16 cellular contexts compared by ENCODE assay signal in genomic region chr5:160441352-160441781, GRCh38. TPM values are rescaled to one million over a fixed set of nuclear protein-coding genes. Genes with fewer than 3 reads are reported as not detected.
DNase-seq lines count a peak whose midpoint lies in the region; ATAC-seq, FAIRE-seq and TF ChIP-seq lines count a peak whose summit lies in the region.
"Had no signal": no experiment of that assay in that cellular context is flagged by ENCODE, and none has a peak within 500 bp of the region (broad histone marks: within the 10 kb centered on the region; RNA-seq: fewer than 3 reads in every experiment).

No MANE protein-coding gene starts in this region.

- no TSS peak for BruUV-seq in GM12878 (replicated peaks; lab: Mats Ljungman, UMichigan)
- no TSS peak for BruUV-seq in PC-9 (replicated peaks; lab: Mats Ljungman, UMichigan)

- no peak overlapping the region for H3K4me3 Mint-ChIP-seq in CD4-positive, alpha-beta memory T cell
- H3K4me3 Mint-ChIP-seq: H9 had no signal

- peak; percentile 13 for ATAC-seq in GM21367 (IDR thresholded peaks at IDR 0.05; ENCODE audit: unreplicated experiment)
- ATAC-seq in HG03108 (IDR thresholded peaks at IDR 0.05; ENCODE audit: unreplicated experiment): peak; percentile 32
- ATAC-seq in GM12878: no peak; the same call in 2 of the 3 replicates
- ATAC-seq: SK-N-SH treated with all-trans-retinoic acid at 6 μM for 48 hours had no signal

- no peak overlapping the region for H3K27ac Mint-ChIP-seq in CD4-positive, alpha-beta memory T cell

- no peak for TF ChIP-seq RAD21 in GM12878 (IDR thresholded peaks at IDR 0.05; ENCODE audit: insufficient read depth, low read depth, low read length)

- peak; percentile 55 for DNase-seq in NK-92 treated with Interleukin-12 subunit alpha and Interleukin-12 subunit beta, amount 100 ng/mL, for 24 hours (lab: John Stamatoyannopoulos, UW)
- DNase-seq in NK-92 (lab: John Stamatoyannopoulos, UW; ENCODE audit: unreplicated experiment) (no peak), GM12878 (ENCODE audit: low read depth, low spot score) (peak; percentile 68), tibial nerve (ENCODE audit: low spot score in 2 of 2) (no peak), PC-9 (no peak)
- DNase-seq in CD4-positive, alpha-beta memory T cell: no peak
- DNase-seq: 8988T; activated CD4-positive, alpha-beta T cell treated with anti-CD3 and anti-CD28 coated beads, Interleukin-2, amount 50 U/mL, for 48 hours; H9; NCI-H1694 had no signal

- no peak for TF ChIP-seq POLR2A in GM12878 (IDR thresholded peaks at IDR 0.05; ENCODE audit: low read depth, low read length)
- no peak for TF ChIP-seq POLR2A in tibial nerve (IDR thresholded peaks at IDR 0.05)

- H3K27me3 ChIP-seq in GM12878 (replicated peaks in 1 of 2; ENCODE audit: control insufficient read depth in 2 of 2, insufficient read depth in 2 of 2, low read length in 1 of 2) (no peaks in the 10 kb centered on the region), tibial nerve (no peaks in the 10 kb centered on the region), PC-9 (ENCODE audit: insufficient read depth, low read depth) (no peaks in the 10 kb centered on the region)
- no peaks in the 10 kb centered on the region for H3K27me3 ChIP-seq in CD4-positive, alpha-beta memory T cell (ENCODE audit: insufficient read depth, low read length)
- H3K27me3 ChIP-seq: right atrium auricular region had no signal

- peak overlapping the region; percentile 63 for H3K4me2 ChIP-seq in GM12878 (ENCODE audit: control insufficient read depth, insufficient read depth)
- no peak overlapping the region for H3K4me2 ChIP-seq in PC-9

- H3K4me1 ChIP-seq in GM12878 (ENCODE audit: control insufficient read depth, insufficient read depth, low read length) (peaks cover 53% of the 10 kb centered on the region), tibial nerve (peaks cover 0 to 31% (median 3%) of the 10 kb centered on the region in 4 donors), PC-9 (replicated peaks; ENCODE audit: insufficient read depth) (peaks cover 6% of the 10 kb centered on the region; the same call in 1 of the 2 replicates)
- H3K4me1 ChIP-seq in CD4-positive, alpha-beta memory T cell (ENCODE audit: insufficient read depth, low read length): peaks cover 10% of the 10 kb centered on the region

- RAD21 ChIA-PET in GM12878 (lab: Charles Lee; ENCODE audit: unreplicated experiment): interaction anchor here (0.8 to 7.8 kb wide), 12 partner anchors 12 to 519 kb away, joined by 3 to 329 read pairs (median 26); partner anchors contain the start of genes PTTG1 and SLU7

- H2AFZ ChIP-seq in GM12878 (ENCODE audit: control insufficient read depth, low read depth, low read length): peak overlapping the region; percentile 56
- no peak overlapping the region for H2AFZ ChIP-seq in PC-9

- peaks cover 8 to 23% (median 13%) of the 10 kb centered on the region in 4 donors for H3K4me1 Mint-ChIP-seq in CD4-positive, alpha-beta memory T cell

- no peaks in the 10 kb centered on the region for H3K27me3 Mint-ChIP-seq in CD4-positive, alpha-beta memory T cell

- H3K36me3 Mint-ChIP-seq in CD4-positive, alpha-beta memory T cell: peaks cover 0 to 2% of the 10 kb centered on the region in 2 donors

- SMC1A ChIA-PET in GM12878 (lab: Charles Lee; ENCODE audit: uncharacterized antibody, unreplicated experiment): interaction anchor here (1.1 to 7.8 kb wide), 9 partner anchors 12 to 402 kb away, joined by 4 to 511 read pairs (median 33); partner anchors contain the start of genes PTTG1 and SLU7

- H3K36me3 ChIP-seq in GM12878 (ENCODE audit: control insufficient read depth in 2 of 2, insufficient read depth in 2 of 2, low read length in 1 of 2): no peaks in the 10 kb centered on the region
- H3K36me3 ChIP-seq in tibial nerve: no peaks in the 10 kb centered on the region
- no peaks in the 10 kb centered on the region for H3K36me3 ChIP-seq in CD4-positive, alpha-beta memory T cell (ENCODE audit: insufficient read depth, low read length)
- H3K36me3 ChIP-seq in PC-9 (ENCODE audit: low read depth): no peaks in the 10 kb centered on the region
- H3K36me3 ChIP-seq: right atrium auricular region had no signal

- no peaks in the 10 kb centered on the region for H3K9me2 ChIP-seq in PC-9 (ENCODE audit: insufficient read depth)

- H3F3A ChIP-seq in PC-9 (ENCODE audit: insufficient read depth, low read depth): no peaks in the 10 kb centered on the region

- POLR2A ChIA-PET in GM12878 (lab: Charles Lee) (interaction anchor here (0.6 to 7.8 kb wide), 14 partner anchors 11 to 1569 kb away, joined by 4 to 156 read pairs (median 8); partner anchors contain the start of genes PTTG1 and SLU7), PC-9 (lab: Charles Lee; ENCODE audit: unreplicated experiment) (no interaction called here)
- POLR2A ChIA-PET in CD4-positive, alpha-beta memory T cell (lab: Charles Lee; ENCODE audit: partially characterized antibody): interaction anchor here (1.9 to 3.7 kb wide), 2 partner anchors 23 kb away, joined by 6 to 32 read pairs; partner anchors contain the start of gene SLU7

- H3K27ac ChIP-seq in GM12878 (ENCODE audit: control insufficient read depth, insufficient read depth): peak overlapping the region; percentile 81
- peak overlapping the region in 2 of 4 donors; percentile 35 to 42 for H3K27ac ChIP-seq in tibial nerve
- H3K27ac ChIP-seq in CD4-positive, alpha-beta memory T cell (ENCODE audit: low read depth, low read length): no peak overlapping the region
- no peak overlapping the region for H3K27ac ChIP-seq in PC-9
- H3K27ac ChIP-seq: coronary artery, right atrium auricular region had no signal

- H3K9me3 ChIP-seq in GM12878 (replicated peaks; ENCODE audit: control insufficient read depth, insufficient read depth, low read length): peaks cover 3% of the 10 kb centered on the region
- no peaks in the 10 kb centered on the region for H3K9me3 ChIP-seq in tibial nerve
- H3K9me3 ChIP-seq in CD4-positive, alpha-beta memory T cell (ENCODE audit: control insufficient read depth in 1 of 2, low read length in 2 of 2): no peaks in the 10 kb centered on the region
- H3K9me3 ChIP-seq in PC-9 (ENCODE audit: insufficient read depth, low read depth): no peaks in the 10 kb centered on the region
- H3K9me3 ChIP-seq: right atrium auricular region had no signal

- in situ Hi-C loops in GM12878 (cut with MboI): no loop called here

- intact Hi-C loops in GM12878 (cut with micrococcal nuclease; ENCODE audit: unreplicated experiment) (no loop called here), PC-9 (cut with micrococcal nuclease; ENCODE audit: unreplicated experiment) (no loop called here)
- intact Hi-C loops in CD4-positive, alpha-beta memory T cell (cut with micrococcal nuclease): no loop called here

- no peaks in the 10 kb centered on the region for H4K20me1 ChIP-seq in GM12878 (ENCODE audit: control insufficient read depth, insufficient read depth)
- H4K20me1 ChIP-seq in PC-9 (ENCODE audit: insufficient read depth): no peaks in the 10 kb centered on the region

- 0 out of 2 replicates have a peak overlapping the region, but pooled peaks have one; percentile 30 for H3K9ac ChIP-seq in GM12878 (ENCODE audit: control insufficient read depth, insufficient read depth, low read length)

- H3K4me3 ChIP-seq in GM12878 (no peak overlapping the region), tibial nerve (no peak overlapping the region), PC-9 (no peak overlapping the region)
- H3K4me3 ChIP-seq in CD4-positive, alpha-beta memory T cell (ENCODE audit: low read length in 2 of 2): no peak overlapping the region
- H3K4me3 ChIP-seq: coronary artery, right atrium auricular region had no signal

- CTCF ChIA-PET in GM12878 (lab: Yijun Ruan, JAX): interaction anchor here (0.9 to 7.7 kb wide), 9 partner anchors 8 to 69 kb away, joined by 4 to 235 read pairs (median 127); partner anchors contain the start of genes PTTG1 and SLU7
- CTCF ChIA-PET in CD4-positive, alpha-beta memory T cell (lab: Charles Lee; ENCODE audit: partially characterized antibody): interaction anchor here (1.0 to 6.3 kb wide), 11 partner anchors 7 to 68 kb away, joined by 3 to 239 read pairs (median 23); partner anchors contain the start of genes PTTG1 and SLU7
- CTCF ChIA-PET in PC-9 (lab: Charles Lee): interaction anchor here (0.5 kb wide), 1 partner anchor 22 kb away, joined by 4 read pairs; the partner anchor contains the start of gene SLU7

- FAIRE-seq in GM12878 (lab: Jason Lieb, UNC): no peak
- FAIRE-seq: D721Med had no signal

- 0% methylated on average over 1 of the region's 1 CpG for WGBS in GM12878 (ENCODE audit: insufficient coverage, insufficient replicate concordance, low lambda C conversion rate, missing lambda C conversion rate)
- WGBS in tibial nerve, 2 donors: 33 to 56% methylated on average over 1 of the region's 1 CpG

- TF ChIP-seq EP300 in GM12878 (IDR thresholded peaks at IDR 0.05; ENCODE audit: borderline replicate concordance in 1 of 2, control insufficient read depth in 1 of 2, low read depth in 2 of 2, low read length in 2 of 2): peak in 1 of 2 experiments; percentile 25; a peak in 1 of 4 replicates
- no peak for TF ChIP-seq EP300 in tibial nerve (IDR thresholded peaks at IDR 0.05)

- TF ChIP-seq CTCF in GM12878 (IDR thresholded peaks at IDR 0.05 in 2 of 3, conservative IDR thresholded peaks at IDR 0.05 in 1 of 3; ENCODE audit: control insufficient read depth in 2 of 3, extremely low read depth in 1 of 3, insufficient read depth in 1 of 3, low read depth in 3 of 3, low read length in 3 of 3): no peak
- TF ChIP-seq CTCF in tibial nerve (IDR thresholded peaks at IDR 0.05): peak in 1 of 5 experiments; percentile 5
- no peak for TF ChIP-seq CTCF in PC-9 (conservative IDR thresholded peaks at IDR 0.05)

- H3K79me2 ChIP-seq in GM12878 (ENCODE audit: control insufficient read depth, insufficient read depth, low read length) (peaks cover 50% of the 10 kb centered on the region), PC-9 (ENCODE audit: low read depth) (no peaks in the 10 kb centered on the region)

- H3K9me3 Mint-ChIP-seq in CD4-positive, alpha-beta memory T cell: peaks cover 0 to 2% (median 0%) of the 10 kb centered on the region in 8 donors
- H3K9me3 Mint-ChIP-seq: H9 had no signal

RNA-seq across cellular contexts. Expression of gene PTTG1, which starts 19.7 kb away (rescaled TPM):
- 68.9 and 70.9 TPM in 2 replicates for total RNA-seq in GM12878 (2013; cell fraction: nucleolus; rRNA removed)
- total RNA-seq in GM12878 (2014; rRNA removed) (234 and 273 TPM in 2 replicates), GM12878 (2014; rRNA removed; fragmentation: Illumina TruSeq; extraction: Trizol) (301 TPM in 2 replicates), GM12878 (2021) (154 and 168 TPM in 2 replicates), tibial nerve (10 to 100 TPM in 1 of 4 donors, 1 to 10 TPM in 3; 3.7 to 11.1 (median 6.8) TPM), PC-9 (2021) (262 and 272 TPM in 2 replicates)
- polyA plus RNA-seq in GM12878 (2011; ENCODE audit: low read depth): 244 TPM
- polyA plus RNA-seq in GM12878 (2011; rRNA removed) (322 and 441 TPM in 2 replicates), GM12878 (2014; fragmentation: Illumina TruSeq; extraction: Trizol) (609 and 993 TPM in 2 replicates), GM12878 (2014; fragmentation: Nextera tagmentation; extraction: Ambion mirVana) (1,000 to 10,000 TPM in 1 of 2 experiments, 100 to 1,000 TPM in 1; 946 to 1,033 TPM), GM12878 (2014; rRNA removed) (230 and 381 TPM in 2 replicates), GM12878 (2016; fragmentation: Nextera tagmentation; extraction: Ambion mirVana) (100 to 1,000 TPM; 372 to 407 TPM)
- polyA plus RNA-seq in GM12878 (2011; cell fraction: cytosol; rRNA removed): 515 and 857 TPM in 2 replicates
- 224 and 286 TPM in 2 replicates for polyA plus RNA-seq in GM12878 (2011; cell fraction: nucleus; rRNA removed)
- 111 and 166 TPM in 2 replicates for polyA plus RNA-seq in GM12878 (2012)
- 99.0 and 141 TPM in 2 replicates for polyA minus RNA-seq in GM12878 (2011; rRNA and poly(A)+ RNA removed)
- polyA minus RNA-seq in GM12878 (2011; cell fraction: cytosol; rRNA and poly(A)+ RNA removed): 31.5 and 38.2 TPM in 2 replicates
- 38.2 and 46.3 TPM in 2 replicates for polyA minus RNA-seq in GM12878 (2011; cell fraction: nucleus; rRNA and poly(A)+ RNA removed)
- 10 to 100 TPM in 1 of 2 experiments, 1 to 10 TPM in 1; 9.2 to 11.7 TPM for total RNA-seq in CD4-positive, alpha-beta memory T cell
- polyA plus RNA-seq in CD4-positive, alpha-beta memory T cell: 10 to 100 TPM; 19.9 to 20.2 TPM

RNA-seq across cellular contexts. Expression of gene SLU7, which starts 22.5 kb away (rescaled TPM):
- 36.9 and 53.4 TPM in 2 replicates for total RNA-seq in GM12878 (2013; cell fraction: nucleolus; rRNA removed)
- total RNA-seq in GM12878 (2014; rRNA removed) (32.9 and 36.2 TPM in 2 replicates), GM12878 (2014; rRNA removed; fragmentation: Illumina TruSeq; extraction: Trizol) (51.9 and 56.0 TPM in 2 replicates), GM12878 (2021) (35.2 and 38.6 TPM in 2 replicates), tibial nerve (10 to 100 TPM; 68.2 to 76.8 (median 71.1) TPM), PC-9 (2021) (53.6 and 75.3 TPM in 2 replicates)
- polyA plus RNA-seq in GM12878 (2011; ENCODE audit: low read depth): 47.3 TPM
- polyA plus RNA-seq in GM12878 (2011; rRNA removed) (52.8 and 77.4 TPM in 2 replicates), GM12878 (2014; fragmentation: Illumina TruSeq; extraction: Trizol) (55.2 and 57.7 TPM in 2 replicates), GM12878 (2014; fragmentation: Nextera tagmentation; extraction: Ambion mirVana) (10 to 100 TPM; 40.9 to 41.2 TPM), GM12878 (2014; rRNA removed) (32.7 and 35.9 TPM in 2 replicates), GM12878 (2016; fragmentation: Nextera tagmentation; extraction: Ambion mirVana) (10 to 100 TPM; 53.4 to 54.0 TPM)
- polyA plus RNA-seq in GM12878 (2011; cell fraction: cytosol; rRNA removed): 12.9 and 15.4 TPM in 2 replicates
- polyA plus RNA-seq in GM12878 (2011; cell fraction: nucleus; rRNA removed): 30.5 and 31.1 TPM in 2 replicates
- 63.6 and 64.4 TPM in 2 replicates for polyA plus RNA-seq in GM12878 (2012)
- polyA minus RNA-seq in GM12878 (2011; rRNA and poly(A)+ RNA removed): 23.0 and 30.4 TPM in 2 replicates
- polyA minus RNA-seq in GM12878 (2011; cell fraction: cytosol; rRNA and poly(A)+ RNA removed): 8.7 and 16.0 TPM in 2 replicates
- polyA minus RNA-seq in GM12878 (2011; cell fraction: nucleus; rRNA and poly(A)+ RNA removed): 13.4 and 20.5 TPM in 2 replicates
- total RNA-seq in CD4-positive, alpha-beta memory T cell: 10 to 100 TPM; 86.8 to 93.9 TPM
- 10 to 100 TPM; 50.8 to 88.4 TPM for polyA plus RNA-seq in CD4-positive, alpha-beta memory T cell

RNA-seq across cellular contexts. Expression of gene FAM200C, which starts 41.5 kb away (rescaled TPM):
- total RNA-seq in GM12878 (2013; cell fraction: nucleolus; rRNA removed): 10.5 and 11.7 TPM in 2 replicates
- total RNA-seq in GM12878 (2014; rRNA removed) (2.0 and 2.5 TPM in 2 replicates), GM12878 (2014; rRNA removed; fragmentation: Illumina TruSeq; extraction: Trizol) (2.5 and 2.6 TPM in 2 replicates), GM12878 (2021) (2.0 and 2.4 TPM in 2 replicates), tibial nerve (10 to 100 TPM in 1 of 4 donors, 1 to 10 TPM in 3; 5.7 to 12.5 (median 7.1) TPM), PC-9 (2021) (8.6 and 10.5 TPM in 2 replicates)
- polyA plus RNA-seq in GM12878 (2011; ENCODE audit: low read depth): 0.21 TPM
- polyA plus RNA-seq in GM12878 (2011; rRNA removed) (2.9 and 4.7 TPM in 2 replicates), GM12878 (2014; fragmentation: Illumina TruSeq; extraction: Trizol) (1.3 and 2.0 TPM in 2 replicates), GM12878 (2014; fragmentation: Nextera tagmentation; extraction: Ambion mirVana) (1 to 10 TPM; 1.0 to 1.2 TPM), GM12878 (2014; rRNA removed) (1.6 and 1.8 TPM in 2 replicates), GM12878 (2016; fragmentation: Nextera tagmentation; extraction: Ambion mirVana) (1 to 10 TPM; 4.7 to 5.4 TPM)
- 0.92 and 1.2 TPM in 2 replicates for polyA plus RNA-seq in GM12878 (2011; cell fraction: cytosol; rRNA removed)
- 1.7 and 2.3 TPM in 2 replicates for polyA plus RNA-seq in GM12878 (2011; cell fraction: nucleus; rRNA removed)
- 0.58 and 1.5 TPM in 2 replicates for polyA plus RNA-seq in GM12878 (2012)
- 1.9 and 2.9 TPM in 2 replicates for polyA minus RNA-seq in GM12878 (2011; rRNA and poly(A)+ RNA removed)
- polyA minus RNA-seq in GM12878 (2011; cell fraction: cytosol; rRNA and poly(A)+ RNA removed): 0.40 and 0.42 TPM in 2 replicates
- 1.9 and 3.1 TPM in 2 replicates for polyA minus RNA-seq in GM12878 (2011; cell fraction: nucleus; rRNA and poly(A)+ RNA removed)
- total RNA-seq in CD4-positive, alpha-beta memory T cell: 1 to 10 TPM in 1 of 2 experiments, under 1 TPM in 1; 0.84 to 1.1 TPM
- under 1 TPM; 0.08 to 0.14 TPM for polyA plus RNA-seq in CD4-positive, alpha-beta memory T cell

Comparison
In these comparisons a context has a peak if more than half of its experiments do, and no peak if none do; other contexts are left out.
1. DNase-seq: peak in NK-92 treated with Interleukin-12 subunit alpha and Interleukin-12 subunit beta, amount 100 ng/mL, for 24 hours (single experiment) and GM12878 (single experiment); none in NK-92 (single experiment), tibial nerve (0 of 2), CD4-positive, alpha-beta memory T cell (0 of 5) and PC-9 (0 of 2).
2. RNA of gene PTTG1, which starts 19.7 kb away (total RNA-seq): 262 to 272 TPM in PC-9 and 68.9 to 301 TPM in GM12878; 9.2 to 11.7 TPM in CD4-positive, alpha-beta memory T cell and 3.7 to 11.1 TPM in tibial nerve; every median in the first group is over 4 times any median in the second.